ENCODE assay signal across 13 cellular contexts in genomic region chr2:98606431-98606830, GRCh38. TPM values are rescaled to one million over a fixed set of nuclear protein-coding genes. Genes with fewer than 3 reads are reported as not detected.
DNase-seq lines count a peak whose midpoint lies in the region; ATAC-seq and TF ChIP-seq lines count a peak whose summit lies in the region.
"Had no signal": no experiment of that assay in that cellular context is flagged by ENCODE, and none has a peak within 500 bp of the region (broad histone marks: within the 10 kb centered on the region; RNA-seq: fewer than 3 reads in every experiment).

No MANE protein-coding gene starts in this region.

- dilution Hi-C loops in mammary epithelial cell (cut with HindIII; ENCODE audit: low sequenced_read_pairs) = no loop called here

- no peak for TF ChIP-seq CTCF in MCF 10A (IDR thresholded peaks at IDR 0.05; ENCODE audit: unreplicated experiment)
- no peak for TF ChIP-seq CTCF in mammary epithelial cell (conservative IDR thresholded peaks at IDR 0.05 in 1 of 2, IDR thresholded peaks at IDR 0.05 in 1 of 2; ENCODE audit: extremely low read depth in 1 of 2, insufficient read depth in 1 of 2, low read depth in 1 of 2, low read length in 2 of 2)

- no peak overlapping the region for H3K4me3 Mint-ChIP-seq in MCF 10A (ENCODE audit: unreplicated experiment)
- no peak overlapping the region for H3K4me3 Mint-ChIP-seq in activated CD8-positive, alpha-beta T cell treated with anti-CD3 and anti-CD28 coated beads, Interleukin-2, amount 10 ng/mL, durations not matched to agents 7 days and 5 days
- peak overlapping the region; percentile 15 for H3K4me3 Mint-ChIP-seq in memory B cell

- CTCF ChIA-PET in MCF 10A (lab: Yijun Ruan, JAX) (interaction anchor here (0.5 to 1.1 kb wide), 4 partner anchors 46 to 460 kb away, joined by 4 to 6 read pairs (median 4); no protein-coding TSS in a partner anchor), mammary epithelial cell (lab: Charles Lee; ENCODE audit: low non-redundant PET) (no interaction called here)
- CTCF ChIA-PET in activated CD8-positive, alpha-beta T cell treated with anti-CD3 and anti-CD28 coated beads, Interleukin-2, amount 10 ng/mL, durations not matched to agents 7 days and 5 days (lab: Charles Lee) = interaction anchor here (1.2 to 2.5 kb wide), 5 partner anchors 28 to 230 kb away, joined by 3 to 8 read pairs (median 7); no protein-coding TSS in a partner anchor

- peaks cover 69% of the 10 kb centered on the region for H3K79me2 ChIP-seq in mammary epithelial cell (ENCODE audit: insufficient read depth, low read length)

- no peak for ATAC-seq in activated CD8-positive, alpha-beta T cell treated with anti-CD3 and anti-CD28 coated beads, Interleukin-2, amount 10 ng/mL, durations not matched to agents 7 days and 5 days
- ATAC-seq in memory B cell (ENCODE audit: low read depth) = no peak
- ATAC-seq: left ventricle myocardium superior, PC-3 had no signal

- BruUV-seq in MCF 10A (replicated peaks; lab: Mats Ljungman, UMichigan) (no TSS peak), mammary epithelial cell (replicated peaks; lab: Mats Ljungman, UMichigan) (no TSS peak)

- H3K4me1 ChIP-seq in mammary epithelial cell (ENCODE audit: insufficient read depth, low read length) (peaks cover 22% of the 10 kb centered on the region), stomach smooth muscle (ENCODE audit: control insufficient read depth, insufficient read depth, low read length) (peaks cover 40% of the 10 kb centered on the region)

- H3K36me3 ChIP-seq in mammary epithelial cell (ENCODE audit: insufficient read depth, low read length) (peaks cover 10% of the 10 kb centered on the region), stomach smooth muscle (ENCODE audit: control insufficient read depth in 2 of 2, insufficient read depth in 2 of 2, low read length in 2 of 2) (peaks cover 8 to 12% of the 10 kb centered on the region in 2 donors)

- no peak overlapping the region for H2AFZ ChIP-seq in mammary epithelial cell (ENCODE audit: low read depth, low read length)

- no peaks in the 10 kb centered on the region for H3K27me3 ChIP-seq in mammary epithelial cell (ENCODE audit: insufficient read depth, low read length)
- H3K27me3 ChIP-seq in stomach smooth muscle (ENCODE audit: control insufficient read depth in 1 of 2, insufficient read depth in 2 of 2, low read length in 2 of 2) = no peaks in the 10 kb centered on the region

- 81% methylated on average over 6 of the region's 7 CpGs for WGBS in mammary epithelial cell (ENCODE audit: low coverage, missing lambda C conversion rate)

- H3K4me3 ChIP-seq in mammary epithelial cell (replicated peaks in 1 of 3; ENCODE audit: insufficient read depth in 1 of 3, low read depth in 2 of 3, low read length in 3 of 3) = no peak overlapping the region
- H3K4me3 ChIP-seq in stomach smooth muscle (ENCODE audit: low read length in 2 of 2) = no peak overlapping the region

- POLR2A ChIA-PET in MCF 10A (lab: Yijun Ruan, JAX) = interaction anchor here (0.7 to 1.5 kb wide), 4 partner anchors 8 to 460 kb away, joined by 3 read pairs; no protein-coding TSS in a partner anchor
- POLR2A ChIA-PET in activated CD8-positive, alpha-beta T cell treated with anti-CD3 and anti-CD28 coated beads, Interleukin-2, amount 10 ng/mL, durations not matched to agents 7 days and 5 days (lab: Charles Lee) = no interaction called here

- H4K20me1 ChIP-seq in mammary epithelial cell (ENCODE audit: insufficient read depth, low read length) = no peaks in the 10 kb centered on the region

- no peak overlapping the region for H3K4me2 ChIP-seq in mammary epithelial cell (ENCODE audit: insufficient read depth, low read depth, low read length)

- H3K27ac ChIP-seq in mammary epithelial cell (ENCODE audit: insufficient read depth, low read depth, low read length) (no peak overlapping the region), stomach smooth muscle (ENCODE audit: low read length) (no peak overlapping the region), caudate nucleus (ENCODE audit: low read depth, low read length) (no peak overlapping the region)

- H3K36me3 Mint-ChIP-seq in MCF 10A (ENCODE audit: insufficient read depth, unreplicated experiment) = peaks cover 74% of the 10 kb centered on the region
- peaks cover 21% of the 10 kb centered on the region for H3K36me3 Mint-ChIP-seq in activated CD8-positive, alpha-beta T cell treated with anti-CD3 and anti-CD28 coated beads, Interleukin-2, amount 10 ng/mL, durations not matched to agents 7 days and 5 days (ENCODE audit: low read depth)
- peaks cover 4% of the 10 kb centered on the region for H3K36me3 Mint-ChIP-seq in memory B cell

- no peak overlapping the region for H3K9ac ChIP-seq in mammary epithelial cell (ENCODE audit: insufficient read depth, low read length)
- peak overlapping the region; percentile 22 to 98 for H3K9ac ChIP-seq in stomach smooth muscle (ENCODE audit: low read length in 2 of 2)

- no peaks in the 10 kb centered on the region for H3K9me3 Mint-ChIP-seq in MCF 10A (ENCODE audit: unreplicated experiment)
- no peaks in the 10 kb centered on the region for H3K9me3 Mint-ChIP-seq in activated CD8-positive, alpha-beta T cell treated with anti-CD3 and anti-CD28 coated beads, Interleukin-2, amount 10 ng/mL, durations not matched to agents 7 days and 5 days (ENCODE audit: insufficient read depth)
- no peaks in the 10 kb centered on the region for H3K9me3 Mint-ChIP-seq in memory B cell

- no peaks in the 10 kb centered on the region for H3K9me3 ChIP-seq in mammary epithelial cell (replicated peaks; ENCODE audit: insufficient read depth, low read length)
- no peaks in the 10 kb centered on the region for H3K9me3 ChIP-seq in stomach smooth muscle (ENCODE audit: control insufficient read depth in 2 of 2, low read length in 2 of 2)

- H3K27me3 Mint-ChIP-seq in MCF 10A (ENCODE audit: insufficient read depth, unreplicated experiment) = no peaks in the 10 kb centered on the region
- H3K27me3 Mint-ChIP-seq in activated CD8-positive, alpha-beta T cell treated with anti-CD3 and anti-CD28 coated beads, Interleukin-2, amount 10 ng/mL, durations not matched to agents 7 days and 5 days (ENCODE audit: low read depth) = no peaks in the 10 kb centered on the region
- no peaks in the 10 kb centered on the region for H3K27me3 Mint-ChIP-seq in memory B cell

- H3K4me1 Mint-ChIP-seq in MCF 10A (ENCODE audit: insufficient read depth, unreplicated experiment) (peaks cover 40% of the 10 kb centered on the region), memory B cell (peaks cover 40% of the 10 kb centered on the region)
- peaks cover 53% of the 10 kb centered on the region for H3K4me1 Mint-ChIP-seq in activated CD8-positive, alpha-beta T cell treated with anti-CD3 and anti-CD28 coated beads, Interleukin-2, amount 10 ng/mL, durations not matched to agents 7 days and 5 days (ENCODE audit: low read depth)

- H3K27ac Mint-ChIP-seq in MCF 10A (ENCODE audit: low read depth, unreplicated experiment) (peak overlapping the region; percentile 98), memory B cell (peak overlapping the region; percentile 97)
- H3K27ac Mint-ChIP-seq in activated CD8-positive, alpha-beta T cell treated with anti-CD3 and anti-CD28 coated beads, Interleukin-2, amount 10 ng/mL, durations not matched to agents 7 days and 5 days = peak overlapping the region; percentile 95

- intact Hi-C loops in MCF 10A (cut with micrococcal nuclease) = no loop called here
- intact Hi-C loops in mammary epithelial cell (cut with micrococcal nuclease) = loop anchor here (10.0 kb wide), 1 partner anchor 548 kb away; the partner anchor contains the start of genes LIPT1 and TSGA10

- in situ Hi-C loops in mammary epithelial cell (cut with MboI; ENCODE audit: low sequenced_read_pairs in 2 of 2) = no loop called here

- no peak for DNase-seq in MCF 10A (ENCODE audit: unreplicated experiment)
- no peak for DNase-seq in mammary epithelial cell
- no peak for DNase-seq in activated CD8-positive, alpha-beta T cell treated with anti-CD3 and anti-CD28 coated beads, Interleukin-2, amount 10 ng/mL, durations not matched to agents 7 days and 5 days
- no peak for DNase-seq in memory B cell (ENCODE audit: low spot score in 2 of 2)
- no peak for DNase-seq in NOMO-1 (lab: John Stamatoyannopoulos, UW; ENCODE audit: unreplicated experiment in 2 of 2)
- no peak for DNase-seq in HuH-7.5 (ENCODE audit: low spot score)
- DNase-seq in caudate nucleus (lab: John Stamatoyannopoulos, UW) = no peak
- DNase-seq: DMS79 treated with DMSO at 0.1 percent for 48 hours; left ventricle myocardium superior; NCI-H2171 treated with DMSO at 0.1 percent for 48 hours; PC-3; stimulated activated CD4-positive, alpha-beta T cell treated with anti-CD3 and anti-CD28 coated beads, Interleukin-1b, Interleukin-23, amount 100 ng/mL, for 48 hours had no signal

RNA-seq across cellular contexts. Expression of gene COA5, which starts 1.9 kb away (rescaled TPM):
- total RNA-seq in MCF 10A (2022) (22.8 and 29.6 TPM in 2 replicates), mammary epithelial cell (10 to 100 TPM; 16.5 to 20.5 TPM)
- 17.0 TPM for polyA plus RNA-seq in mammary epithelial cell
- polyA minus RNA-seq in mammary epithelial cell = 3.6 TPM
- 10 to 100 TPM; 18.8 to 21.8 TPM for total RNA-seq in activated CD8-positive, alpha-beta T cell treated with anti-CD3 and anti-CD28 coated beads, Interleukin-2, amount 10 ng/mL, durations not matched to agents 7 days and 5 days

RNA-seq across cellular contexts. Expression of gene UNC50, which starts 2.0 kb away (rescaled TPM):
- total RNA-seq in MCF 10A (2022) (36.9 and 56.4 TPM in 2 replicates), mammary epithelial cell (10 to 100 TPM; 33.0 to 38.4 TPM)
- polyA plus RNA-seq in mammary epithelial cell = 33.3 TPM
- polyA minus RNA-seq in mammary epithelial cell = 10.7 TPM
- total RNA-seq in activated CD8-positive, alpha-beta T cell treated with anti-CD3 and anti-CD28 coated beads, Interleukin-2, amount 10 ng/mL, durations not matched to agents 7 days and 5 days = 10 to 100 TPM; 25.5 to 26.1 TPM
